6 cellular contexts compared by ENCODE assay signal in genomic region chr12:31273794-31274193, GRCh38. TPM values are rescaled to one million over a fixed set of nuclear protein-coding genes. Genes with fewer than 3 reads are reported as not detected.
DNase-seq lines count a peak whose midpoint lies in the region; ATAC-seq and TF ChIP-seq lines count a peak whose summit lies in the region.
"Not testable (repeated sequence)": the region's sequence is repeated elsewhere in the genome, so short reads cannot be mapped to it uniquely, and the experiment has no call there.

No MANE protein-coding gene starts in this region.

- not testable (repeated sequence) for ATAC-seq in memory B cell (ENCODE audit: low read depth)

- H3K4me1 Mint-ChIP-seq in activated T-helper 1 cell treated with anti-CD3 and anti-CD28 coated beads, Interleukin-12 subunit alpha, Interleukin-12 subunit beta, Interleukin-2, Interleukin-4 antibody, amounts not matched to agents 30 ng/mL and 10 ng/mL and 1 ng/mL, durations not matched to agents 14 hours and 24 hours and 36 hours (ENCODE audit: low read depth); activated naive CD8-positive, alpha-beta T cell (ENCODE audit: low read depth); memory B cell; nephron progenitor cell: not testable (repeated sequence)
- H3K4me1 Mint-ChIP-seq in endothelial cell (ENCODE audit: unreplicated experiment) = peaks cover 31% of the 10 kb centered on the region

- H3K4me3 ChIP-seq in HEK293 (ENCODE audit: low read depth, low read length) = not testable (repeated sequence)

- H3K36me3 ChIP-seq in HEK293 (ENCODE audit: control insufficient read depth in 2 of 2, insufficient read depth in 1 of 2, low read length in 2 of 2) = peaks cover 11 to 15% of the 10 kb centered on the region in 2 experiments

- CTCF ChIA-PET in HEK293 (lab: Yijun Ruan, JAX) = interaction anchor here (0.6 to 5.3 kb wide), 4 partner anchors 16 to 131 kb away, joined by 3 to 112 read pairs (median 4); no protein-coding TSS in a partner anchor

- TF ChIP-seq CTCF in HEK293 (tag by site-specific recombination; IDR thresholded peaks at IDR 0.05); endothelial cell (IDR thresholded peaks at IDR 0.05; ENCODE audit: unreplicated experiment); nephron progenitor cell (IDR thresholded peaks at IDR 0.05): not testable (repeated sequence)

- H3K4me3 Mint-ChIP-seq in activated T-helper 1 cell treated with anti-CD3 and anti-CD28 coated beads, Interleukin-12 subunit alpha, Interleukin-12 subunit beta, Interleukin-2, Interleukin-4 antibody, amounts not matched to agents 30 ng/mL and 10 ng/mL and 1 ng/mL, durations not matched to agents 14 hours and 24 hours and 36 hours; activated naive CD8-positive, alpha-beta T cell; endothelial cell (ENCODE audit: unreplicated experiment); memory B cell; nephron progenitor cell: not testable (repeated sequence)

- DNase-seq in activated T-helper 1 cell treated with anti-CD3 and anti-CD28 coated beads, Interleukin-12 subunit alpha, Interleukin-12 subunit beta, Interleukin-2, Interleukin-4 antibody, amounts not matched to agents 30 ng/mL and 10 ng/mL and 1 ng/mL, durations not matched to agents 14 hours and 24 hours and 36 hours (ENCODE audit: low spot score); endothelial cell (ENCODE audit: low spot score); memory B cell (ENCODE audit: low spot score in 2 of 2); nephron progenitor cell: not testable (repeated sequence)

- not testable (repeated sequence) for H3K27ac ChIP-seq in HEK293 (ENCODE audit: extremely low read depth, low read depth, low read length)

- POLR2A ChIA-PET in HEK293 (lab: Yijun Ruan, JAX) = not testable (repeated sequence)

- H3K27ac Mint-ChIP-seq in activated T-helper 1 cell treated with anti-CD3 and anti-CD28 coated beads, Interleukin-12 subunit alpha, Interleukin-12 subunit beta, Interleukin-2, Interleukin-4 antibody, amounts not matched to agents 30 ng/mL and 10 ng/mL and 1 ng/mL, durations not matched to agents 14 hours and 24 hours and 36 hours = peak overlapping the region; percentile 38
- peak overlapping the region; percentile 58 for H3K27ac Mint-ChIP-seq in activated naive CD8-positive, alpha-beta T cell
- H3K27ac Mint-ChIP-seq in endothelial cell (ENCODE audit: unreplicated experiment) (peak overlapping the region; percentile 80), memory B cell (peak overlapping the region; percentile 31), nephron progenitor cell (peak overlapping the region; percentile 87)

- peaks cover 24% of the 10 kb centered on the region for H3K36me3 Mint-ChIP-seq in activated T-helper 1 cell treated with anti-CD3 and anti-CD28 coated beads, Interleukin-12 subunit alpha, Interleukin-12 subunit beta, Interleukin-2, Interleukin-4 antibody, amounts not matched to agents 30 ng/mL and 10 ng/mL and 1 ng/mL, durations not matched to agents 14 hours and 24 hours and 36 hours (ENCODE audit: low read depth)
- H3K36me3 Mint-ChIP-seq in activated naive CD8-positive, alpha-beta T cell = peaks cover 11% of the 10 kb centered on the region
- H3K36me3 Mint-ChIP-seq in endothelial cell (ENCODE audit: low read depth, unreplicated experiment) = peaks cover 14% of the 10 kb centered on the region
- peaks cover 23% of the 10 kb centered on the region for H3K36me3 Mint-ChIP-seq in memory B cell
- H3K36me3 Mint-ChIP-seq in nephron progenitor cell (ENCODE audit: low read depth) = peaks cover 73% of the 10 kb centered on the region

- H3K4me1 ChIP-seq in HEK293 (ENCODE audit: control insufficient read depth, insufficient read depth, low read length) = not testable (repeated sequence)

- intact Hi-C loops in activated T-helper 1 cell treated with anti-CD3 and anti-CD28 coated beads, Interleukin-12 subunit alpha, Interleukin-12 subunit beta, Interleukin-2, Interleukin-4 antibody, amounts not matched to agents 30 ng/mL and 10 ng/mL and 1 ng/mL, durations not matched to agents 14 hours and 24 hours and 36 hours (cut with micrococcal nuclease) = loop anchor here (2.0 kb wide), 1 partner anchor 89 kb away; no protein-coding TSS in a partner anchor

- H3K9me3 ChIP-seq in HEK293 (ENCODE audit: control insufficient read depth, insufficient read depth, low read depth, low read length) = not testable (repeated sequence)

- H3K27me3 Mint-ChIP-seq in activated T-helper 1 cell treated with anti-CD3 and anti-CD28 coated beads, Interleukin-12 subunit alpha, Interleukin-12 subunit beta, Interleukin-2, Interleukin-4 antibody, amounts not matched to agents 30 ng/mL and 10 ng/mL and 1 ng/mL, durations not matched to agents 14 hours and 24 hours and 36 hours (ENCODE audit: insufficient read depth); activated naive CD8-positive, alpha-beta T cell; endothelial cell (ENCODE audit: unreplicated experiment); memory B cell; nephron progenitor cell (ENCODE audit: low read depth, poor library complexity): not testable (repeated sequence)

- H3K9me3 Mint-ChIP-seq in activated T-helper 1 cell treated with anti-CD3 and anti-CD28 coated beads, Interleukin-12 subunit alpha, Interleukin-12 subunit beta, Interleukin-2, Interleukin-4 antibody, amounts not matched to agents 30 ng/mL and 10 ng/mL and 1 ng/mL, durations not matched to agents 14 hours and 24 hours and 36 hours; activated naive CD8-positive, alpha-beta T cell (ENCODE audit: low read depth); endothelial cell (ENCODE audit: unreplicated experiment); memory B cell; nephron progenitor cell: not testable (repeated sequence)

TF ChIP-seq in HEK293, 187 proteins besides CTCF, POLR2A, EP300 and RAD21:
- peak; percentile 93 for TF ChIP-seq ZNF146 (tag by site-specific recombination; IDR thresholded peaks at IDR 0.05)

RNA-seq across cellular contexts. Expression of gene SINHCAF, which starts 52.2 kb away (rescaled TPM):
- 270 and 276 TPM in 2 replicates for total RNA-seq in activated T-helper 1 cell treated with anti-CD3 and anti-CD28 coated beads, Interleukin-12 subunit alpha, Interleukin-12 subunit beta, Interleukin-2, Interleukin-4 antibody, amounts not matched to agents 30 ng/mL and 10 ng/mL and 1 ng/mL, durations not matched to agents 14 hours and 24 hours and 36 hours
- 205 TPM for total RNA-seq in endothelial cell (ENCODE audit: unreplicated experiment)

Comparison
In these comparisons a context has a peak if more than half of its experiments do, and no peak if none do; other contexts are left out.
1. H3K27ac Mint-ChIP-seq: peak in every context shown above with its lines; median percentile 87 in nephron progenitor cell; 80 in endothelial cell; 58 in activated naive CD8-positive, alpha-beta T cell; 38 in activated T-helper 1 cell treated with anti-CD3 and anti-CD28 coated beads, Interleukin-12 subunit alpha, Interleukin-12 subunit beta, Interleukin-2, Interleukin-4 antibody, amounts not matched to agents 30 ng/mL and 10 ng/mL and 1 ng/mL, durations not matched to agents 14 hours and 24 hours and 36 hours; 31 in memory B cell.